Comparison of ENCODE assay signal across 10 cellular contexts in the genomic region with DNA sequence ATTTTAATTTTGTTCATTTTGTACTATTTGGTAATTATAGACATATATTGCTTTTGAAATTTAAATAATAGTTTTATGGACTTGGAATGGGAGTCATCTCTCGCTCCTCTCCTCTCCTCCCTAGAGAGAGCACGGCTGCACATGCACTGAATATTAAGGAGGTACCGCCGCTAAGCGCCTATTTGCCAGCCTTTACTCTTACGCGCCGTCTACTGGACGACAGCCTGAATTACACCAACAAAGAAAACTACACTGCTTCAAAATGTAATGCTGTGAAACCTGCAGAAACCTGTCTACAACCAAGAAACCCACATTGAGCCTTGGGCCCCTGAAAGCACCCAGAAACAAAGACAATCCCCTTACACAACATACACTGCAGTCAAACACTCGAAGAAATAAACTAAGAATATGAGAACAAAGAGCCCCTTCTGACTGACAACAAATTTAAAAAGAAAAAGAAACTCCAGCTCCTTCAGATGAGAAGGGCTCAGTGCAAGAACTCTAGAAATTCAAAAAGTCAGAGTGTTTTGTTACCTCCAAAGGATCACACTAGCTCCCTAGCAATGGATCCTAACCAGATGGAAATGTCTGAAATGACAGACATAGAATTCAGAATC.
DNase-seq lines count a peak whose midpoint lies in the region; ATAC-seq and TF ChIP-seq lines count a peak whose summit lies in the region.
"Had no signal": no experiment of that assay in that cellular context is flagged by ENCODE, and none has a peak within 500 bp of the region (broad histone marks: within the 10 kb centered on the region; RNA-seq: fewer than 3 reads in every experiment).

No MANE protein-coding gene starts in this region.

- intact Hi-C loops in lower lobe of right lung (cut with DNase I) (no loop called here), spleen (cut with DNase I; ENCODE audit: low total_unique reads) (no loop called here), vagina (cut with DNase I) (no loop called here)

- H3K4me1 ChIP-seq in lower lobe of right lung (no peaks in the 10 kb centered on the region), spleen (no peaks in the 10 kb centered on the region), vagina (no peaks in the 10 kb centered on the region)

- H3K4me3 ChIP-seq in WI38 (ENCODE audit: low read depth, low read length) (no peak overlapping the region), lower lobe of right lung (no peak overlapping the region), spleen (no peak overlapping the region), vagina (no peak overlapping the region)
- H3K4me3 ChIP-seq: thoracic aorta had no signal

- peak; percentile 0 for DNase-seq in EH (ENCODE audit: low read depth)
- DNase-seq in lower lobe of right lung, result no peak
- DNase-seq in spleen, result no peak
- no peak for DNase-seq in NCI-H2227 treated with DMSO at 0.1 percent for 48 hours (lab: John Stamatoyannopoulos, UW)
- DNase-seq in dedifferentiated amniotic fluid mesenchymal stem cell (ENCODE audit: extremely low spot score), result no peak
- DNase-seq in vagina (ENCODE audit: extremely low spot score in 2 of 2), result no peak
- DNase-seq: activated T-cell treated with anti-CD3 and anti-CD28 coated beads, Interleukin-2, amount 50 U/mL, for 1 hour had no signal

- WGBS in spleen, 5 donors, result 23 to 35% (median 33%) methylated on average over 10 of the region's 10 CpGs

- no peak overlapping the region for H3K27ac ChIP-seq in lower lobe of right lung
- no peak overlapping the region for H3K27ac ChIP-seq in spleen
- no peak overlapping the region for H3K27ac ChIP-seq in vagina
- H3K27ac ChIP-seq: thoracic aorta had no signal

- H3K9me3 ChIP-seq in lower lobe of right lung (no peaks in the 10 kb centered on the region), spleen (peaks cover 0 to 5% (median 0%) of the 10 kb centered on the region in 8 donors), vagina (no peaks in the 10 kb centered on the region)
- H3K9me3 ChIP-seq: thoracic aorta had no signal

- H3K27me3 ChIP-seq in lower lobe of right lung (ENCODE audit: low read depth) (no peaks in the 10 kb centered on the region), spleen (replicated peaks in 1 of 7) (no peaks in the 10 kb centered on the region), vagina (no peaks in the 10 kb centered on the region)

- ATAC-seq in HG03432 (IDR thresholded peaks at IDR 0.05; ENCODE audit: unreplicated experiment) (peak; percentile 60), lower lobe of right lung (no peak)

- H3K36me3 ChIP-seq in lower lobe of right lung, result no peaks in the 10 kb centered on the region
- no peaks in the 10 kb centered on the region for H3K36me3 ChIP-seq in spleen
- no peaks in the 10 kb centered on the region for H3K36me3 ChIP-seq in vagina
- H3K36me3 ChIP-seq: thoracic aorta had no signal

- TF ChIP-seq CTCF in WI38 (IDR thresholded peaks at IDR 0.05; ENCODE audit: low read depth, low read length), result peak; percentile 69
- peak; percentile 28 for TF ChIP-seq CTCF in lower lobe of right lung (IDR thresholded peaks at IDR 0.05)
- peak in 3 of 11 experiments; percentile 12 to 23 (median 18) for TF ChIP-seq CTCF in spleen (IDR thresholded peaks at IDR 0.05 in 8 of 11, conservative IDR thresholded peaks at IDR 0.05 in 3 of 11)
- no peak for TF ChIP-seq CTCF in vagina (IDR thresholded peaks at IDR 0.05)

- TF ChIP-seq POLR2A in spleen (IDR thresholded peaks at IDR 0.05), result no peak
- no peak for TF ChIP-seq POLR2A in vagina (IDR thresholded peaks at IDR 0.05)

Comparison
In these comparisons a context has a peak if more than half of its experiments do, and no peak if none do; other contexts are left out.
1. CTCF ChIP-seq: peak in WI38 (single experiment) and lower lobe of right lung (single experiment); none in vagina (0 of 3).